ENCODE assay signal across 9 cellular contexts in genomic region chr12:89427508-89428156, GRCh38.
DNase-seq lines count a peak whose midpoint lies in the region; ATAC-seq and TF ChIP-seq lines count a peak whose summit lies in the region.
"Had no signal": no experiment of that assay in that cellular context is flagged by ENCODE, and none has a peak within 500 bp of the region (broad histone marks: within the 10 kb centered on the region; RNA-seq: fewer than 3 reads in every experiment).

No MANE protein-coding gene starts in this region.

- no peaks in the 10 kb centered on the region for H3K9me3 ChIP-seq in CD8-positive, alpha-beta T cell (ENCODE audit: low read length)

- POLR2A ChIA-PET in CD8-positive, alpha-beta T cell (lab: Charles Lee), result interaction anchor here (1.5 kb wide), 1 partner anchor 75 kb away, joined by 3 read pairs; the partner anchor contains the start of gene DUSP6
- POLR2A ChIA-PET in activated CD4-positive, alpha-beta memory T cell treated with anti-CD3 and anti-CD28 coated beads, Interleukin-2, amount 10 ng/mL, durations not matched to agents 7 days and 5 days (lab: Charles Lee), result interaction anchor here (0.8 to 3.0 kb wide), 5 partner anchors 10 to 282 kb away, joined by 3 to 43 read pairs (median 3); partner anchors contain the start of gene DUSP6

- peak overlapping the region; percentile 22 for H3K4me3 Mint-ChIP-seq in CD8-positive, alpha-beta T cell
- H3K4me3 Mint-ChIP-seq in activated CD4-positive, alpha-beta memory T cell treated with anti-CD3 and anti-CD28 coated beads, Interleukin-2, amount 10 ng/mL, durations not matched to agents 7 days and 5 days, result peak overlapping the region; percentile 53

- H3K27ac ChIP-seq in CD8-positive, alpha-beta T cell (ENCODE audit: low read depth, low read length), result no peak overlapping the region

- no peaks in the 10 kb centered on the region for H3K36me3 ChIP-seq in CD8-positive, alpha-beta T cell (ENCODE audit: insufficient read depth, low read length)

- H3K4me1 Mint-ChIP-seq in CD8-positive, alpha-beta T cell (ENCODE audit: low read depth), result peaks cover 32% of the 10 kb centered on the region
- peaks cover 48% of the 10 kb centered on the region for H3K4me1 Mint-ChIP-seq in activated CD4-positive, alpha-beta memory T cell treated with anti-CD3 and anti-CD28 coated beads, Interleukin-2, amount 10 ng/mL, durations not matched to agents 7 days and 5 days

- H3K27me3 ChIP-seq in CD8-positive, alpha-beta T cell (ENCODE audit: insufficient read depth, low read length), result no peaks in the 10 kb centered on the region

- peaks cover 37% of the 10 kb centered on the region for H3K36me3 Mint-ChIP-seq in CD8-positive, alpha-beta T cell
- H3K36me3 Mint-ChIP-seq in activated CD4-positive, alpha-beta memory T cell treated with anti-CD3 and anti-CD28 coated beads, Interleukin-2, amount 10 ng/mL, durations not matched to agents 7 days and 5 days (ENCODE audit: low read depth), result peaks cover 65% of the 10 kb centered on the region

- CTCF ChIA-PET in CD8-positive, alpha-beta T cell (lab: Charles Lee), result interaction anchor here (1.0 to 1.8 kb wide), 2 partner anchors 43 to 66 kb away, joined by 3 to 5 read pairs; no protein-coding TSS in a partner anchor
- CTCF ChIA-PET in activated CD4-positive, alpha-beta memory T cell treated with anti-CD3 and anti-CD28 coated beads, Interleukin-2, amount 10 ng/mL, durations not matched to agents 7 days and 5 days (lab: Charles Lee), result interaction anchor here (0.6 to 2.2 kb wide), 7 partner anchors 10 to 413 kb away, joined by 3 to 8 read pairs (median 4); no protein-coding TSS in a partner anchor

- DNase-seq in CD8-positive, alpha-beta T cell, result no peak
- peak; percentile 48 for DNase-seq in activated CD4-positive, alpha-beta memory T cell treated with anti-CD3 and anti-CD28 coated beads, Interleukin-2, amount 10 ng/mL, durations not matched to agents 7 days and 5 days
- DNase-seq in NCI-H510A treated with DMSO at 0.1 percent for 48 hours (lab: John Stamatoyannopoulos, UW) (no peak), globus pallidus (ENCODE audit: low spot score) (no peak), NCI-H1092 (lab: John Stamatoyannopoulos, UW) (no peak), C1 segment of cervical spinal cord (lab: John Stamatoyannopoulos, UW) (no peak)

- no peaks in the 10 kb centered on the region for H3K9me3 Mint-ChIP-seq in CD8-positive, alpha-beta T cell
- peaks cover 4% of the 10 kb centered on the region for H3K9me3 Mint-ChIP-seq in activated CD4-positive, alpha-beta memory T cell treated with anti-CD3 and anti-CD28 coated beads, Interleukin-2, amount 10 ng/mL, durations not matched to agents 7 days and 5 days

- H3K4me1 ChIP-seq in CD8-positive, alpha-beta T cell (ENCODE audit: insufficient read depth, low read length), result peaks cover 4% of the 10 kb centered on the region

- ATAC-seq in CD8-positive, alpha-beta T cell, result no peak
- ATAC-seq in GM19351 (IDR thresholded peaks at IDR 0.05; ENCODE audit: unreplicated experiment), result peak; percentile 98
- peak; percentile 93 for ATAC-seq in HG03064 (IDR thresholded peaks at IDR 0.05; ENCODE audit: low read depth, unreplicated experiment)

- no peaks in the 10 kb centered on the region for H3K27me3 Mint-ChIP-seq in CD8-positive, alpha-beta T cell (ENCODE audit: low read depth)
- H3K27me3 Mint-ChIP-seq in activated CD4-positive, alpha-beta memory T cell treated with anti-CD3 and anti-CD28 coated beads, Interleukin-2, amount 10 ng/mL, durations not matched to agents 7 days and 5 days, result no peaks in the 10 kb centered on the region

- H3K4me3 ChIP-seq in CD8-positive, alpha-beta T cell (ENCODE audit: low read depth, low read length), result no peak overlapping the region
- H3K4me3 ChIP-seq: lung had no signal

- TF ChIP-seq CTCF in CD8-positive, alpha-beta T cell (IDR thresholded peaks at IDR 0.05), result no peak

- peak overlapping the region; percentile 81 for H3K27ac Mint-ChIP-seq in CD8-positive, alpha-beta T cell
- H3K27ac Mint-ChIP-seq in activated CD4-positive, alpha-beta memory T cell treated with anti-CD3 and anti-CD28 coated beads, Interleukin-2, amount 10 ng/mL, durations not matched to agents 7 days and 5 days, result peak overlapping the region; percentile 88

- intact Hi-C loops in CD8-positive, alpha-beta T cell (cut with DNase I, micrococcal nuclease), result no loop called here
